In the genomic region with DNA sequence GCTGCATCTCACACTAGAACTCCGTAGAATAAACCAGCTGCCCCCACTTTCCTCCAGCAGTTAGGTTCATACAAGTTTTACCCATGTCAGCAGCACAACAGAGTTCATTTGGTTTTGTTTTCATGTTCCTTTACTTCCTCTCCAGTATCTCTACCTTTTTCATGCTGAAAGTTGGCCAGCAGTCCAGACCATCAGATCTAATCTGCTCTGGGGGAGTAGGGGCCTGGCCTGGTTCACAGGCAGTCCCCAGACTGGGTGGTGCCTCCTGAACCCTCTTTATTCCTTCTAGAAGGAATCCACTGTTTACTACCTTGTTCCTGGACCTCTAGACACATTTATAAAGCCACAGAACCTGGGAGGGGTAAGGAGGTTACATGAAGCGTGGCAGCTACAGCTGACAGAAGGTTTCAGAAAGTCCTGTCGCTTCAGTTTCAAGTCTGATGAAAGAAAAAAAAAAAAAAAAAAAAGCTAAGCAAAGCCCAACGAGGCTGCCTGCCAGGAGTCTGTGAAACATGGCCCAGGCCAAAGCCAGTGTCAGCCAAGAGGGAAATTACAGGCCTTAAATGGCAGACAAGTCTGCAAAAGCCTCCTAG, we compare ENCODE assay signal across 8 cellular contexts.
DNase-seq lines count a peak whose midpoint lies in the region; ATAC-seq and TF ChIP-seq lines count a peak whose summit lies in the region.

No MANE protein-coding gene starts in this region.

- H3K36me3 Mint-ChIP-seq in stimulated activated naive B cell treated with anti-CD40 and anti-IgM and Interleukin-4, amounts not matched to agents 10 μg/mL and 1 μg/mL and 100 μg/mL, for 72 hours = no peaks in the 10 kb centered on the region

- no peak for TF ChIP-seq CTCF in GM10248 (IDR thresholded peaks at IDR 0.05; ENCODE audit: control extremely low read depth, extremely low read depth, low read depth, missing control alignments)
- no peak for TF ChIP-seq CTCF in adrenal gland (IDR thresholded peaks at IDR 0.05)

- ATAC-seq in GM21515 (IDR thresholded peaks at IDR 0.05; ENCODE audit: unreplicated experiment) = peak; percentile 90
- ATAC-seq in stimulated activated naive B cell treated with anti-CD40 and anti-IgM and Interleukin-4, amounts not matched to agents 10 μg/mL and 1 μg/mL and 100 μg/mL, for 72 hours (replicated peaks) = peak; percentile 92 to 95

- no peaks in the 10 kb centered on the region for H3K27me3 Mint-ChIP-seq in stimulated activated naive B cell treated with anti-CD40 and anti-IgM and Interleukin-4, amounts not matched to agents 10 μg/mL and 1 μg/mL and 100 μg/mL, for 72 hours

- H3K9me3 ChIP-seq in adrenal gland (replicated peaks in 1 of 3) = no peaks in the 10 kb centered on the region

- peak overlapping the region; percentile 36 to 84 (median 74) for H3K27ac ChIP-seq in adrenal gland

- H3K4me1 Mint-ChIP-seq in stimulated activated naive B cell treated with anti-CD40 and anti-IgM and Interleukin-4, amounts not matched to agents 10 μg/mL and 1 μg/mL and 100 μg/mL, for 72 hours = peaks cover 51 to 76% of the 10 kb centered on the region in 2 donors

- no peaks in the 10 kb centered on the region for H3K27me3 ChIP-seq in adrenal gland

- POLR2A ChIA-PET in GM10248 (lab: Yijun Ruan, JAX) = interaction anchor here (0.5 to 0.6 kb wide), 3 partner anchors 45 to 394 kb away, joined by 3 to 10 read pairs (median 3); no protein-coding TSS in a partner anchor

- H3K4me3 Mint-ChIP-seq in stimulated activated naive B cell treated with anti-CD40 and anti-IgM and Interleukin-4, amounts not matched to agents 10 μg/mL and 1 μg/mL and 100 μg/mL, for 72 hours = peak overlapping the region; percentile 79

- DNase-seq in GM10248 (ENCODE audit: extremely low spot score) = peak; percentile 60
- DNase-seq in Jurkat, Clone E6-1 (ENCODE audit: low read depth, low spot score) = peak; percentile 65
- DNase-seq in adrenal gland = peak; percentile 74 to 93 (median 89)
- peak; percentile 73 for DNase-seq in iris pigment epithelial cell (ENCODE audit: low read depth)
- DNase-seq in stimulated activated naive B cell treated with anti-CD40 and anti-IgM and Interleukin-4, amounts not matched to agents 10 μg/mL and 1 μg/mL and 100 μg/mL, for 72 hours = peak; percentile 62
- DNase-seq in NCI-H526 (lab: John Stamatoyannopoulos, UW) = no peak
- DNase-seq in NCI-H146 (lab: John Stamatoyannopoulos, UW) = no peak

- TF ChIP-seq POLR2A in adrenal gland (IDR thresholded peaks at IDR 0.05) = no peak

- no peaks in the 10 kb centered on the region for H3K9me3 Mint-ChIP-seq in stimulated activated naive B cell treated with anti-CD40 and anti-IgM and Interleukin-4, amounts not matched to agents 10 μg/mL and 1 μg/mL and 100 μg/mL, for 72 hours

- no peak overlapping the region for H3K4me3 ChIP-seq in Jurkat, Clone E6-1 (ENCODE audit: low read length)
- no peak overlapping the region for H3K4me3 ChIP-seq in adrenal gland

- 14 to 24% (median 17%) methylated on average over 4 of the region's 4 CpGs for WGBS in adrenal gland, 4 donors

- peaks cover 6 to 24% of the 10 kb centered on the region in 2 donors for H3K4me1 ChIP-seq in adrenal gland (replicated peaks in 1 of 2)

- CTCF ChIA-PET in GM10248 (lab: Yijun Ruan, JAX) = interaction anchor here (0.6 to 2.1 kb wide), 5 partner anchors 9 to 70 kb away, joined by 3 to 7 read pairs (median 4); no protein-coding TSS in a partner anchor

- no peaks in the 10 kb centered on the region for H3K36me3 ChIP-seq in adrenal gland (replicated peaks in 1 of 2)

- intact Hi-C loops in adrenal gland (cut with DNase I) = no loop called here

- H3K27ac Mint-ChIP-seq in stimulated activated naive B cell treated with anti-CD40 and anti-IgM and Interleukin-4, amounts not matched to agents 10 μg/mL and 1 μg/mL and 100 μg/mL, for 72 hours = peak overlapping the region; percentile 99

Comparison
In these comparisons a context has a peak if more than half of its experiments do, and no peak if none do; other contexts are left out.
1. DNase-seq: peak in GM10248 (single experiment), Jurkat, Clone E6-1 (single experiment), adrenal gland (7 of 7), iris pigment epithelial cell (single experiment) and stimulated activated naive B cell treated with anti-CD40 and anti-IgM and Interleukin-4, amounts not matched to agents 10 μg/mL and 1 μg/mL and 100 μg/mL, for 72 hours (single experiment); none in NCI-H526 (0 of 2) and NCI-H146 (single experiment).